8 cellular contexts compared by ENCODE assay signal in the genomic region with DNA sequence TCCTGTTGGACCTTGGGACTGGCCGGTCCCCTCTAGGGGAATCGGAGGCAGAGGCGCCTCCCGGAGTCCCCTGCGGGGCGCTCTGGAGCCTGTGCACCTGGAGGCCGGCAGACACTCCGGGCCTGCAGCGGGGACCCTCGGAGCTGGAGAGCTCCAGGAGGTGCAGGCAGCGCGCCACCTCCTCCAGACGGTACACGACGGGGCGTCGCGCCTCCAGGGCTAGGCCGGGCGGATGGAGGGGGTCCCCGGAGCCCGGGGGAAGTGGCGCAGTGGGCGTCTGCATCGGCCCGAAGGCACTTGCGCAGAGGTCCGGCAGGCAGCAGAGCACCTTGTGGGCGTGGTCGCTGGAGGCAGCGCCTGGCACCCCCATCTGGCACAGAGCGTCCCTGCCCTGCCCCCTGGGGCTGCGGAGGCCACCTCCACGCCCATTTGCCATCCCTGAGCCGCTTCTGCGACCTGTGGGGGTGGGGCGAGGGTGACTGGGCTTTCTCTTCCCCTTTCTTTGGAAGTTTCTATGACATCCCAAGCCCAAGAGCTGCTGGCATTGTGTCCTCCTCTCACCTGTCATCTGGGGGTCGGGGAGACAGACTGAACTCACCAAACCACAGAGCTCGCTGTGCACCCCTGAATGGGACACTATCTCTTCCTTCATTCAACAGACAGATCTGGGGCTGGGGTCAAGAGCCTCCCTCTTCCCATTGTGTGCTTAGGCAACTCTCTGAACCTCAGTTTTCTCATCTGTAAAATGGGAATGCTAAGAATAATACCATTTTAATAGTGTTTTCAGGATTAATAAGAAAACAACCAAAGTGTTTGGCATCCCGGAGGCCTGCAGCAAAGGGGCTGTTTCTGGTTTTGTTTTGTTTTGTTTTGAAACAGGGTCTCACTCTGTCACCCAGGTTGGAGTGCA. TPM values are rescaled to one million over a fixed set of nuclear protein-coding genes. Genes with fewer than 3 reads are reported as not detected.
DNase-seq lines count a peak whose midpoint lies in the region; ATAC-seq and TF ChIP-seq lines count a peak whose summit lies in the region.

No MANE protein-coding gene starts in this region.

- no peak overlapping the region for H2AK5ac ChIP-seq in mesendoderm (ENCODE audit: low read length)

- H2BK5ac ChIP-seq in mesendoderm (ENCODE audit: low read length), result no peak overlapping the region

- no peak overlapping the region for H2BK120ac ChIP-seq in mesendoderm (ENCODE audit: low read depth, low read length)

- H3K9me3 ChIP-seq in colonic mucosa, result no peaks in the 10 kb centered on the region

- peaks cover 3% of the 10 kb centered on the region for H3K4me1 Mint-ChIP-seq in activated CD4-positive, alpha-beta T cell treated with anti-CD3 and anti-CD28 coated beads for 36 hours

- in situ Hi-C loops in G401 (cut with HindIII; ENCODE audit: low sequenced_read_pairs), result no loop called here

- H3K27me3 ChIP-seq in colonic mucosa (no peaks in the 10 kb centered on the region), mesendoderm (ENCODE audit: insufficient read depth, low read length, poor library complexity) (no peaks in the 10 kb centered on the region)

- no peak overlapping the region for H2BK15ac ChIP-seq in mesendoderm (replicated peaks; ENCODE audit: low read depth)

- peaks cover 2% of the 10 kb centered on the region for H3K27me3 Mint-ChIP-seq in activated CD4-positive, alpha-beta T cell treated with anti-CD3 and anti-CD28 coated beads for 36 hours

- H3K18ac ChIP-seq in mesendoderm (ENCODE audit: low read length), result no peak overlapping the region

- ATAC-seq in activated CD4-positive, alpha-beta T cell treated with anti-CD3 and anti-CD28 coated beads for 36 hours, result peak; percentile 69

- no peaks in the 10 kb centered on the region for H3K36me3 Mint-ChIP-seq in activated CD4-positive, alpha-beta T cell treated with anti-CD3 and anti-CD28 coated beads for 36 hours (ENCODE audit: low read depth)

- TF ChIP-seq CTCF in colonic mucosa (IDR thresholded peaks at IDR 0.05), result no peak

- H3K9ac ChIP-seq in colonic mucosa (ENCODE audit: low read depth in 2 of 2, low read length in 2 of 2) (peak overlapping the region; percentile 47 to 55), mesendoderm (ENCODE audit: low read length) (peak overlapping the region; percentile 45)

- H4K8ac ChIP-seq in mesendoderm (ENCODE audit: low read depth, low read length), result no peak overlapping the region

- POLR2A ChIA-PET in activated CD4-positive, alpha-beta T cell treated with anti-CD3 and anti-CD28 coated beads for 36 hours (lab: Charles Lee), result no interaction called here

- CTCF ChIA-PET in activated CD4-positive, alpha-beta T cell treated with anti-CD3 and anti-CD28 coated beads for 36 hours (lab: Charles Lee), result interaction anchor here (0.6 to 1.5 kb wide), 4 partner anchors 29 to 518 kb away, joined by 3 to 5 read pairs (median 4); no protein-coding TSS in a partner anchor

- H3K9me3 Mint-ChIP-seq in activated CD4-positive, alpha-beta T cell treated with anti-CD3 and anti-CD28 coated beads for 36 hours (ENCODE audit: low read depth), result no peaks in the 10 kb centered on the region

- no CpG with 5 or more reads among the region's 40 CpGs for WGBS in mesendoderm (ENCODE audit: extremely low coverage, insufficient coverage, low lambda C conversion rate)

- peak; percentile 29 for DNase-seq in activated CD4-positive, alpha-beta T cell treated with anti-CD3 and anti-CD28 coated beads for 36 hours
- DNase-seq in activated CD4-positive, alpha-beta T cell treated with anti-CD3 and anti-CD28 coated beads, Interleukin-2, amount 50 U/mL, for 1 hour, result no peak
- peak; percentile 59 for DNase-seq in NCI-H2227 (lab: John Stamatoyannopoulos, UW; ENCODE audit: unreplicated experiment)
- DNase-seq in colonic mucosa, result peak; percentile 72
- peak; percentile 78 for DNase-seq in mesendoderm
- DNase-seq in G401 (ENCODE audit: low spot score), result no peak
- DNase-seq in SK-N-DZ (ENCODE audit: low spot score), result no peak
- DNase-seq in SW 1271 (lab: John Stamatoyannopoulos, UW), result no peak

- intact Hi-C loops in activated CD4-positive, alpha-beta T cell treated with anti-CD3 and anti-CD28 coated beads for 36 hours (cut with DNase I, micrococcal nuclease), result no loop called here
- intact Hi-C loops in colonic mucosa (cut with DNase I), result no loop called here

- H3K23ac ChIP-seq in mesendoderm (ENCODE audit: low read length), result no peak overlapping the region

- no peaks in the 10 kb centered on the region for H3K79me1 ChIP-seq in mesendoderm (ENCODE audit: low read length)

- no peak overlapping the region for H4K5ac ChIP-seq in mesendoderm (ENCODE audit: low read length)

- no peaks in the 10 kb centered on the region for H3K4me1 ChIP-seq in colonic mucosa
- H3K4me1 ChIP-seq in mesendoderm (ENCODE audit: control insufficient read depth, low read depth, low read length), result peaks cover 2% of the 10 kb centered on the region

- H3K4me3 ChIP-seq in colonic mucosa, result peak overlapping the region; percentile 36
- H3K4me3 ChIP-seq in mesendoderm (ENCODE audit: low read length), result peak overlapping the region; percentile 13

- no peak overlapping the region for H3K4me3 Mint-ChIP-seq in activated CD4-positive, alpha-beta T cell treated with anti-CD3 and anti-CD28 coated beads for 36 hours

- H3K79me2 ChIP-seq in mesendoderm (ENCODE audit: control insufficient read depth, insufficient read depth, low read length), result no peaks in the 10 kb centered on the region

- H3K4me2 ChIP-seq in mesendoderm (ENCODE audit: low read length), result peak overlapping the region; percentile 71

- H3K36me3 ChIP-seq in colonic mucosa, result no peaks in the 10 kb centered on the region
- no peaks in the 10 kb centered on the region for H3K36me3 ChIP-seq in mesendoderm (ENCODE audit: control insufficient read depth, insufficient read depth, low read length)

- peak overlapping the region; percentile 82 for H3K56ac ChIP-seq in mesendoderm (ENCODE audit: low read length)

- no peak overlapping the region for H3K4ac ChIP-seq in mesendoderm (ENCODE audit: low read depth, low read length)

- H3K27ac ChIP-seq in colonic mucosa (no peak overlapping the region), mesendoderm (ENCODE audit: low read depth, low read length) (peak overlapping the region; percentile 46)

- no peak overlapping the region for H3K27ac Mint-ChIP-seq in activated CD4-positive, alpha-beta T cell treated with anti-CD3 and anti-CD28 coated beads for 36 hours

RNA-seq across cellular contexts. Expression of gene CORO1C, which starts 37.5 kb away (rescaled TPM):
- total RNA-seq in activated CD4-positive, alpha-beta T cell treated with anti-CD3 and anti-CD28 coated beads for 36 hours, result 10 to 100 TPM; 83.5 to 90.8 TPM
- 100 to 1,000 TPM; 112 to 166 TPM for total RNA-seq in colonic mucosa
- 122 TPM for polyA plus RNA-seq in mesendoderm (2013, experiment 1 of 2)
- polyA plus RNA-seq in mesendoderm (2013, experiment 2 of 2), result 119 TPM
- 102 and 177 TPM in 2 replicates for total RNA-seq in G401 (2014; rRNA removed; shearing (Covaris generic))
- 44.5 and 45.7 TPM in 2 replicates for polyA plus RNA-seq in SK-N-DZ (2014; cell fraction: cytosol; rRNA removed)
- polyA plus RNA-seq in SK-N-DZ (2014; cell fraction: nucleus; rRNA removed), result 21.9 and 32.1 TPM in 2 replicates

Comparison
In these comparisons a context has a peak if more than half of its experiments do, and no peak if none do; other contexts are left out.
1. DNase-seq: peak in activated CD4-positive, alpha-beta T cell treated with anti-CD3 and anti-CD28 coated beads for 36 hours (single experiment), NCI-H2227 (single experiment), colonic mucosa (single experiment) and mesendoderm (single experiment); none in activated CD4-positive, alpha-beta T cell treated with anti-CD3 and anti-CD28 coated beads, Interleukin-2, amount 50 U/mL, for 1 hour (single experiment), G401 (single experiment), SK-N-DZ (single experiment) and SW 1271 (0 of 2).